In the genomic region with DNA sequence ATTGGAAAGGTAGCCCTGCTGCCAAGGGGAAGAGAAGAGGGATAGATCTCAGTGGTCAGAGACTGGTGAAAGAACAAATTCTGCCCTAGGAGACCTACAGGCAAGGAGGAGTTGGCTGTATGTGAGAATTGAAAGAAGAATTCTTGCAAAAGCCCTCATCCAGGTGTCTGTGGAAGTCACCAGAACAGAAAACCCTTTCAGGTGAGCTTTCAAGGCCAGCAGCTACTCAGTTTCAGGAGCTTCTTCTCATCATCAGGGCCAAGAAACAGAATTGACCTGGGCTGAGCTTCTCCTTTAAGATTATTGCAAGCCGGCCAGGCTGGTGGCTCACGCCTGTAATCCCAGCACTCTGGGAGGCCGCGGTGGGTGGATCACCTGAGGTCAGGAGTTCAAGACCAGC, we compare ENCODE assay signal across 35 cellular contexts.
"Had no signal": no experiment of that assay in that cellular context is flagged by ENCODE, and none has a peak within 500 bp of the region (broad histone marks: within the 10 kb centered on the region; RNA-seq: fewer than 3 reads in every experiment).

No MANE protein-coding gene starts in this region.

- H3K4me3 ChIP-seq: MG63 had no signal

- H3K27ac ChIP-seq: KMS-11 had no signal

- H3K9me3 ChIP-seq: MG63 had no signal

- H3K27me3 ChIP-seq: MG63 had no signal

- H3K36me3 ChIP-seq: MG63 had no signal

- DNase-seq: Karpas-422, Kasumi-1, KBM-7, KG1, MG63, MV-4-11, NCI-H1048, NCI-H1092, NCI-H1092 treated with DMSO at 0.1 percent for 48 hours, NCI-H1105, NCI-H1105 treated with DMSO at 0.1 percent for 48 hours, NCI-H1417, NCI-H1417 treated with DMSO at 0.1 percent for 48 hours, NCI-H1436, NCI-H1436 treated with DMSO at 0.1 percent for 48 hours, NCI-H146, NCI-H1694, NCI-H1694 treated with DMSO at 0.1 percent for 48 hours, NCI-H187, NCI-H187 treated with DMSO at 0.1 percent for 48 hours, NCI-H1930, NCI-H2029, NCI-H2029 treated with DMSO at 0.1 percent for 48 hours, NCI-H2081, NCI-H2081 treated with DMSO at 0.1 percent for 48 hours, NCI-H2107, NCI-H2171, NCI-H2171 treated with DMSO at 0.1 percent for 48 hours, NCI-H2227 treated with DMSO at 0.1 percent for 48 hours, NCI-H226, NCI-H345, NCI-H446, NCI-H446 treated with DMSO at 0.1 percent for 48 hours, NCI-H510A had no signal

- H3K4me2 ChIP-seq: KMS-11 had no signal

- H3K9ac ChIP-seq: KMS-11 had no signal
